Comparison of ENCODE assay signal across 9 cellular contexts in the genomic region with DNA sequence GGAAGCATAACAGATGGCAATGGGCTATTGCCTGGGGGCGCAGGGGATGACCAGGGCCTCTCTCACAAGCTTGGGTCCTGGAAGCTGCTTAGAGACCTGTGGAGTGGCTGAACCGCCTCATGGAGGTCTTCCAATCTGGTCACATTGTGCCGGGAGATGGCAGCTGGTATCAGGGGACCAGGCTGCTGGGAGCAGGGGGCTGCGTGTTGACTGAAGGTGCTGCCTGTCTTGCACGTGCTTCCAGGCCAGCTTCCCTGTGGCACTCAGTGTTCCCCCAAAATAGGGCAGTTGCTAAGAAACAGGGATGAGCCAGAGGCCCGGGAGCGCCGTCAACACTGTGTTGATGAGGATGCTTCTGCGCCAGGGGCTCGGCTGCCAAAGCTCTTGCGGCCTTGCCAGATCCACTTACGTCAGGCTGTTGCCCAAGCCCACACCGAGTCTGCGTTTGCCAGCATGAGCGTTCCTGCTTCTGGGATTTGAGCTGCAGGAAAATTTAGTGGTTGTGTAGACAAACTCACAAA. TPM values are rescaled to one million over a fixed set of nuclear protein-coding genes. Genes with fewer than 3 reads are reported as not detected.
DNase-seq lines count a peak whose midpoint lies in the region; ATAC-seq and TF ChIP-seq lines count a peak whose summit lies in the region.
"Had no signal": no experiment of that assay in that cellular context is flagged by ENCODE, and none has a peak within 500 bp of the region (broad histone marks: within the 10 kb centered on the region; RNA-seq: fewer than 3 reads in every experiment).

No MANE protein-coding gene starts in this region.

- peaks cover 58% of the 10 kb centered on the region for H3K36me3 Mint-ChIP-seq in effector memory CD8-positive, alpha-beta T cell (ENCODE audit: insufficient read depth)

- H3K9me3 ChIP-seq in mesenchymal stem cell (ENCODE audit: control insufficient read depth, low read length) (no peaks in the 10 kb centered on the region), upper lobe of left lung (no peaks in the 10 kb centered on the region)

- DNase-seq in NCI-H446 (lab: John Stamatoyannopoulos, UW) (peak; percentile 93 to 96), mesenchymal stem cell (no peak), upper lobe of left lung (peak; percentile 46 to 90), DMS53 treated with DMSO at 0.1 percent for 48 hours (lab: John Stamatoyannopoulos, UW; ENCODE audit: unreplicated experiment) (no peak), DMS79 treated with DMSO at 0.1 percent for 48 hours (lab: John Stamatoyannopoulos, UW) (no peak)
- no peak for DNase-seq in effector memory CD8-positive, alpha-beta T cell
- DNase-seq in stimulated activated naive CD4-positive, alpha-beta T cell treated with Interleukin-2 at 50 U/mL for 16 hours (lab: John Stamatoyannopoulos, UW) = no peak
- DNase-seq: activated CD4-positive, alpha-beta T cell treated with anti-CD3 and anti-CD28 coated beads, Interleukin-2, amount 50 U/mL, for 1 hour; Kasumi-1 had no signal

- H3K36me3 ChIP-seq in mesenchymal stem cell (ENCODE audit: control insufficient read depth in 1 of 2, insufficient read depth in 2 of 2, low read depth in 1 of 2, low read length in 2 of 2) (peaks cover 16 to 27% of the 10 kb centered on the region in 2 experiments), upper lobe of left lung (peaks cover 0 to 3% (median 0%) of the 10 kb centered on the region in 4 donors)

- peak overlapping the region; percentile 93 for H3K9ac ChIP-seq in mesenchymal stem cell (ENCODE audit: low read length)

- ATAC-seq in effector memory CD8-positive, alpha-beta T cell (replicated peaks) = no peak
- peak; percentile 65 to 77 for ATAC-seq in upper lobe of left lung (ENCODE audit: low FRiP score in 2 of 2)

- no peak overlapping the region for H3K4me3 Mint-ChIP-seq in effector memory CD8-positive, alpha-beta T cell

- 94% methylated on average over 15 of the region's 15 CpGs for WGBS in mesenchymal stem cell
- WGBS in upper lobe of left lung, 2 donors = 65% methylated on average over 15 of the region's 15 CpGs; no CpG with 5 or more reads in 1 of the 2 donors

- H3K27me3 ChIP-seq in mesenchymal stem cell (ENCODE audit: control insufficient read depth in 1 of 2, insufficient read depth in 1 of 2, low read length in 2 of 2) (no peaks in the 10 kb centered on the region), upper lobe of left lung (no peaks in the 10 kb centered on the region)

- H3K4me1 Mint-ChIP-seq in effector memory CD8-positive, alpha-beta T cell (ENCODE audit: low read depth in 2 of 2) = peaks cover 43 to 46% of the 10 kb centered on the region in 2 donors

- H3K27ac Mint-ChIP-seq in effector memory CD8-positive, alpha-beta T cell = peak overlapping the region; percentile 92 to 94

- peak overlapping the region in 1 of 2 experiments; percentile 36 for H3K4me3 ChIP-seq in mesenchymal stem cell (ENCODE audit: insufficient read depth in 1 of 2, low read depth in 1 of 2, low read length in 2 of 2)
- no peak overlapping the region for H3K4me3 ChIP-seq in upper lobe of left lung

- H3K9me3 Mint-ChIP-seq in effector memory CD8-positive, alpha-beta T cell = no peaks in the 10 kb centered on the region

- no peak for TF ChIP-seq POLR2A in upper lobe of left lung (IDR thresholded peaks at IDR 0.05)

- no peaks in the 10 kb centered on the region for H3K27me3 Mint-ChIP-seq in effector memory CD8-positive, alpha-beta T cell

- no peak overlapping the region for H3K27ac ChIP-seq in mesenchymal stem cell (ENCODE audit: low read length, poor library complexity, severe bottlenecking)
- peak overlapping the region; percentile 44 to 72 (median 61) for H3K27ac ChIP-seq in upper lobe of left lung

- no peak overlapping the region for H3K18ac ChIP-seq in mesenchymal stem cell (ENCODE audit: low read depth in 1 of 2, low read length in 2 of 2)

- H3K4me2 ChIP-seq in mesenchymal stem cell (ENCODE audit: low read length, poor library complexity, severe bottlenecking) = no peak overlapping the region

- no peak overlapping the region for H2BK15ac ChIP-seq in mesenchymal stem cell (ENCODE audit: low read depth, poor library complexity, severe bottlenecking)

- no peak overlapping the region for H4K8ac ChIP-seq in mesenchymal stem cell (ENCODE audit: low read length)

- H4K91ac ChIP-seq in mesenchymal stem cell (ENCODE audit: low read length) = no peak overlapping the region

- peak overlapping the region in 1 of 2 experiments; percentile 65 for H3K23ac ChIP-seq in mesenchymal stem cell (ENCODE audit: low read length in 2 of 2)

- no peak overlapping the region for H2BK5ac ChIP-seq in mesenchymal stem cell (ENCODE audit: low read depth, low read length, poor library complexity, severe bottlenecking)

- H2BK12ac ChIP-seq in mesenchymal stem cell (ENCODE audit: low read length in 2 of 2) = no peak overlapping the region

- H3K4me1 ChIP-seq in mesenchymal stem cell (ENCODE audit: control insufficient read depth, insufficient read depth, low read depth, low read length) (peaks cover 33% of the 10 kb centered on the region), upper lobe of left lung (peaks cover 45 to 49% (median 48%) of the 10 kb centered on the region in 4 donors)

- no peak overlapping the region for H2BK120ac ChIP-seq in mesenchymal stem cell (ENCODE audit: low read depth, low read length)

- no peak overlapping the region for H3K14ac ChIP-seq in mesenchymal stem cell (ENCODE audit: low read length in 2 of 2)

- peaks cover 24% of the 10 kb centered on the region for H3K79me1 ChIP-seq in mesenchymal stem cell (replicated peaks; ENCODE audit: low read length, poor library complexity, severe bottlenecking)

- H2AK5ac ChIP-seq in mesenchymal stem cell (ENCODE audit: low read length, severe bottlenecking) = no peak overlapping the region

- no peak overlapping the region for H3K4ac ChIP-seq in mesenchymal stem cell (ENCODE audit: low read depth in 1 of 2, low read length in 2 of 2)

- no peak overlapping the region for H2AFZ ChIP-seq in mesenchymal stem cell (ENCODE audit: low read depth, low read length)

- no peak for TF ChIP-seq CTCF in upper lobe of left lung (IDR thresholded peaks at IDR 0.05)

- peak in 1 of 4 donors; percentile 89 for TF ChIP-seq EP300 in upper lobe of left lung (IDR thresholded peaks at IDR 0.05)

RNA-seq across cellular contexts. Expression of gene ELK3, which starts 39.8 kb away (rescaled TPM):
- 62.4 TPM for polyA plus RNA-seq in mesenchymal stem cell (2013, experiment 1 of 2)
- 63.9 TPM for polyA plus RNA-seq in mesenchymal stem cell (2013, experiment 2 of 2)
- total RNA-seq in upper lobe of left lung = 10 to 100 TPM in 5 of 6 donors, 1 to 10 TPM in 1; 7.3 to 38.4 (median 22.1) TPM

Comparison
In these comparisons a context has a peak if more than half of its experiments do, and no peak if none do; other contexts are left out.
1. DNase-seq: peak in NCI-H446 (2 of 2) and upper lobe of left lung (2 of 2); none in effector memory CD8-positive, alpha-beta T cell (0 of 3), mesenchymal stem cell (single experiment), DMS53 treated with DMSO at 0.1 percent for 48 hours (single experiment), DMS79 treated with DMSO at 0.1 percent for 48 hours (single experiment) and stimulated activated naive CD4-positive, alpha-beta T cell treated with Interleukin-2 at 50 U/mL for 16 hours (single experiment).